In the genomic region with DNA sequence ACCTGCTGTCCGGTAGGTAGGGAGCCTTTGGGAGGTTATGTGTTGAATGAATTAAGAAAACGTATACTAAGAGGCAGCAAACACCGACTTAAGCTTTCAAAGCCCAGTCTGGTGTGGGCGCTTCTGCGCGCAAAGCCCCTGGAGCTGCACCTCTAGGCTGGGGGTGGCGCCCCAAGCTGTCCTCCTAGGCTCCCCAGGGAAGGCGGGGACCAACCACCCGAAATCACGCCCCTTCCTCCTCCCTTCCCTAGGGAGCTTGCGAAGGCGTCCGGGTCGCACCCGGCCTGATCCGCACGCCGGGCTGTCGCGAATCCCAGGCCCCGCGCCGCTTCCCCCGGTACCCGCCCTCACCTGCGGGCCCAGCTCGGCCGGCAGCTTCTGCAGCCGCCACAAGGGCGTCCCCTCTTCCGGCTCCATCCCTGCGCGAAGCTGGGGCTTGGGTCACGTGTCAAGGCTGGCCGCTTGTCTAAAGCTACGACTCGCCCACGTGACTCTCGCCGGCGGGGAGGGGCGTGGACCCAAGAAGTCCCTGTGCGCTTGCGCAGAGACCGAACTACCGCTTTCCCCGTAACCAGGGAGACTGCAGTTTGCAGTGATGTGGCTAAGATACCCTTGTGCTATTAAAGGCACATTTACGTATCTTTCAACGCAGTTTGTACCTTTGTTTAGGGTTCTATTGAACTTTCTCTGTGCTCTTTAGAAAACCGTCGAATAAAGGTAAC, we compare ENCODE assay signal across 1 cellular context.
TF ChIP-seq lines count a peak whose summit lies in the region.

A gene (minus strand): TSS at position 468 of the 722 bp plus-strand sequence. CDS start 51 bp downstream, at position 417.

TF ChIP-seq in GM12878, 131 proteins besides CTCF, POLR2A, EP300 and RAD21 (continued from another document and continues in another):
- TF ChIP-seq, protein P1, sequence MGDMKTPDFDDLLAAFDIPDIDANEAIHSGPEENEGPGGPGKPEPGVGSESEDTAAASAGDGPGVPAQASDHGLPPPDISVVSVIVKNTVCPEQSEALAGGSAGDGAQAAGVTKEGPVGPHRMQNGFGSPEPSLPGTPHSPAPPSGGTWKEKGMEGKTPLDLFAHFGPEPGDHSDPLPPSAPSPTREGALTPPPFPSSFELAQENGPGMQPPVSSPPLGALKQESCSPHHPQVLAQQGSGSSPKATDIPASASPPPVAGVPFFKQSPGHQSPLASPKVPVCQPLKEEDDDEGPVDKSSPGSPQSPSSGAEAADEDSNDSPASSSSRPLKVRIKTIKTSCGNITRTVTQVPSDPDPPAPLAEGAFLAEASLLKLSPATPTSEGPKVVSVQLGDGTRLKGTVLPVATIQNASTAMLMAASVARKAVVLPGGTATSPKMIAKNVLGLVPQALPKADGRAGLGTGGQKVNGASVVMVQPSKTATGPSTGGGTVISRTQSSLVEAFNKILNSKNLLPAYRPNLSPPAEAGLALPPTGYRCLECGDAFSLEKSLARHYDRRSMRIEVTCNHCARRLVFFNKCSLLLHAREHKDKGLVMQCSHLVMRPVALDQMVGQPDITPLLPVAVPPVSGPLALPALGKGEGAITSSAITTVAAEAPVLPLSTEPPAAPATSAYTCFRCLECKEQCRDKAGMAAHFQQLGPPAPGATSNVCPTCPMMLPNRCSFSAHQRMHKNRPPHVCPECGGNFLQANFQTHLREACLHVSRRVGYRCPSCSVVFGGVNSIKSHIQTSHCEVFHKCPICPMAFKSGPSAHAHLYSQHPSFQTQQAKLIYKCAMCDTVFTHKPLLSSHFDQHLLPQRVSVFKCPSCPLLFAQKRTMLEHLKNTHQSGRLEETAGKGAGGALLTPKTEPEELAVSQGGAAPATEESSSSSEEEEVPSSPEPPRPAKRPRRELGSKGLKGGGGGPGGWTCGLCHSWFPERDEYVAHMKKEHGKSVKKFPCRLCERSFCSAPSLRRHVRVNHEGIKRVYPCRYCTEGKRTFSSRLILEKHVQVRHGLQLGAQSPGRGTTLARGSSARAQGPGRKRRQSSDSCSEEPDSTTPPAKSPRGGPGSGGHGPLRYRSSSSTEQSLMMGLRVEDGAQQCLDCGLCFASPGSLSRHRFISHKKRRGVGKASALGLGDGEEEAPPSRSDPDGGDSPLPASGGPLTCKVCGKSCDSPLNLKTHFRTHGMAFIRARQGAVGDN (IDR thresholded peaks at IDR 0.05), result peak; percentile 71; the same call in 1 of the 2 replicates
- TF ChIP-seq STAT1 (conservative IDR thresholded peaks at IDR 0.05), result no peak; the same call in 1 of the 2 replicates
- TF ChIP-seq, protein P2, sequence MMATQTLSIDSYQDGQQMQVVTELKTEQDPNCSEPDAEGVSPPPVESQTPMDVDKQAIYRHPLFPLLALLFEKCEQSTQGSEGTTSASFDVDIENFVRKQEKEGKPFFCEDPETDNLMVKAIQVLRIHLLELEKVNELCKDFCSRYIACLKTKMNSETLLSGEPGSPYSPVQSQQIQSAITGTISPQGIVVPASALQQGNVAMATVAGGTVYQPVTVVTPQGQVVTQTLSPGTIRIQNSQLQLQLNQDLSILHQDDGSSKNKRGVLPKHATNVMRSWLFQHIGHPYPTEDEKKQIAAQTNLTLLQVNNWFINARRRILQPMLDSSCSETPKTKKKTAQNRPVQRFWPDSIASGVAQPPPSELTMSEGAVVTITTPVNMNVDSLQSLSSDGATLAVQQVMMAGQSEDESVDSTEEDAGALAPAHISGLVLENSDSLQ (IDR thresholded peaks at IDR 0.05), result peak; percentile 42; the same call in 1 of the 2 replicates
- TF ChIP-seq MTA3 (IDR thresholded peaks at IDR 0.05; ENCODE audit: borderline replicate concordance, low read length), result no peak
- no peak for TF ChIP-seq NR2C1 (IDR thresholded peaks at IDR 0.05)
- peak; percentile 88 for TF ChIP-seq IKZF1 (conservative IDR thresholded peaks at IDR 0.05)
- TF ChIP-seq, protein P3, sequence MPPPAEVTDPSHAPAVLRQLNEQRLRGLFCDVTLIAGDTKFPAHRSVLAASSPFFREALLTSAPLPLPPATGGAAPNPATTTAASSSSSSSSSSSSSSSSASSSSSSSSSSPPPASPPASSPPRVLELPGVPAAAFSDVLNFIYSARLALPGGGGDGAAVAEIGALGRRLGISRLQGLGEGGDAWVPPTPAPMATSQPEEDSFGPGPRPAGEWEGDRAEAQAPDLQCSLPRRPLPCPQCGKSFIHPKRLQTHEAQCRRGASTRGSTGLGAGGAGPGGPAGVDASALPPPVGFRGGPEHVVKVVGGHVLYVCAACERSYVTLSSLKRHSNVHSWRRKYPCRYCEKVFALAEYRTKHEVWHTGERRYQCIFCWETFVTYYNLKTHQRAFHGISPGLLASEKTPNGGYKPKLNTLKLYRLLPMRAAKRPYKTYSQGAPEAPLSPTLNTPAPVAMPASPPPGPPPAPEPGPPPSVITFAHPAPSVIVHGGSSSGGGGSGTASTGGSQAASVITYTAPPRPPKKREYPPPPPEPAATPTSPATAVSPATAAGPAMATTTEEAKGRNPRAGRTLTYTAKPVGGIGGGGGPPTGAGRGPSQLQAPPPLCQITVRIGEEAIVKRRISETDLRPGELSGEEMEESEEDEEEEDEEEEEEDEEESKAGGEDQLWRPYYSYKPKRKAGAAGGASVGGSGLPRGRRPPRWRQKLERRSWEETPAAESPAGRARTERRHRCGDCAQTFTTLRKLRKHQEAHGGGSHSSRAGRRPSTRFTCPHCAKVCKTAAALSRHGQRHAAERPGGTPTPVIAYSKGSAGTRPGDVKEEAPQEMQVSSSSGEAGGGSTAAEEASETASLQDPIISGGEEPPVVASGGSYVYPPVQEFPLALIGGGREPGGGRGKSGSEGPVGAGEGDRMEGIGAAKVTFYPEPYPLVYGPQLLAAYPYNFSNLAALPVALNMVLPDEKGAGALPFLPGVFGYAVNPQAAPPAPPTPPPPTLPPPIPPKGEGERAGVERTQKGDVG (CRISPR knock-in tag; IDR thresholded peaks at IDR 0.05), result no peak
- TF ChIP-seq RFX5 (IDR thresholded peaks at IDR 0.05; ENCODE audit: low read depth, low read length), result no peak
- TF ChIP-seq, protein P4, sequence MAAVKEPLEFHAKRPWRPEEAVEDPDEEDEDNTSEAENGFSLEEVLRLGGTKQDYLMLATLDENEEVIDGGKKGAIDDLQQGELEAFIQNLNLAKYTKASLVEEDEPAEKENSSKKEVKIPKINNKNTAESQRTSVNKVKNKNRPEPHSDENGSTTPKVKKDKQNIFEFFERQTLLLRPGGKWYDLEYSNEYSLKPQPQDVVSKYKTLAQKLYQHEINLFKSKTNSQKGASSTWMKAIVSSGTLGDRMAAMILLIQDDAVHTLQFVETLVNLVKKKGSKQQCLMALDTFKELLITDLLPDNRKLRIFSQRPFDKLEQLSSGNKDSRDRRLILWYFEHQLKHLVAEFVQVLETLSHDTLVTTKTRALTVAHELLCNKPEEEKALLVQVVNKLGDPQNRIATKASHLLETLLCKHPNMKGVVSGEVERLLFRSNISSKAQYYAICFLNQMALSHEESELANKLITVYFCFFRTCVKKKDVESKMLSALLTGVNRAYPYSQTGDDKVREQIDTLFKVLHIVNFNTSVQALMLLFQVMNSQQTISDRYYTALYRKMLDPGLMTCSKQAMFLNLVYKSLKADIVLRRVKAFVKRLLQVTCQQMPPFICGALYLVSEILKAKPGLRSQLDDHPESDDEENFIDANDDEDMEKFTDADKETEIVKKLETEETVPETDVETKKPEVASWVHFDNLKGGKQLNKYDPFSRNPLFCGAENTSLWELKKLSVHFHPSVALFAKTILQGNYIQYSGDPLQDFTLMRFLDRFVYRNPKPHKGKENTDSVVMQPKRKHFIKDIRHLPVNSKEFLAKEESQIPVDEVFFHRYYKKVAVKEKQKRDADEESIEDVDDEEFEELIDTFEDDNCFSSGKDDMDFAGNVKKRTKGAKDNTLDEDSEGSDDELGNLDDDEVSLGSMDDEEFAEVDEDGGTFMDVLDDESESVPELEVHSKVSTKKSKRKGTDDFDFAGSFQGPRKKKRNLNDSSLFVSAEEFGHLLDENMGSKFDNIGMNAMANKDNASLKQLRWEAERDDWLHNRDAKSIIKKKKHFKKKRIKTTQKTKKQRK (IDR thresholded peaks at IDR 0.05; ENCODE audit: low read depth, low read length), result no peak
- TF ChIP-seq, protein P5, sequence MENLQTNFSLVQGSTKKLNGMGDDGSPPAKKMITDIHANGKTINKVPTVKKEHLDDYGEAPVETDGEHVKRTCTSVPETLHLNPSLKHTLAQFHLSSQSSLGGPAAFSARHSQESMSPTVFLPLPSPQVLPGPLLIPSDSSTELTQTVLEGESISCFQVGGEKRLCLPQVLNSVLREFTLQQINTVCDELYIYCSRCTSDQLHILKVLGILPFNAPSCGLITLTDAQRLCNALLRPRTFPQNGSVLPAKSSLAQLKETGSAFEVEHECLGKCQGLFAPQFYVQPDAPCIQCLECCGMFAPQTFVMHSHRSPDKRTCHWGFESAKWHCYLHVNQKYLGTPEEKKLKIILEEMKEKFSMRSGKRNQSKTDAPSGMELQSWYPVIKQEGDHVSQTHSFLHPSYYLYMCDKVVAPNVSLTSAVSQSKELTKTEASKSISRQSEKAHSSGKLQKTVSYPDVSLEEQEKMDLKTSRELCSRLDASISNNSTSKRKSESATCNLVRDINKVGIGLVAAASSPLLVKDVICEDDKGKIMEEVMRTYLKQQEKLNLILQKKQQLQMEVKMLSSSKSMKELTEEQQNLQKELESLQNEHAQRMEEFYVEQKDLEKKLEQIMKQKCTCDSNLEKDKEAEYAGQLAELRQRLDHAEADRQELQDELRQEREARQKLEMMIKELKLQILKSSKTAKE (IDR thresholded peaks at IDR 0.05; ENCODE audit: low read depth, poor library complexity, severe bottlenecking), result no peak
- no peak for TF ChIP-seq SPI1 (IDR thresholded peaks at IDR 0.05; ENCODE audit: borderline replicate concordance, insufficient read depth, low read depth, low read length)
- no peak for TF ChIP-seq CBX5 (IDR thresholded peaks at IDR 0.05; ENCODE audit: low read depth)
- peak; percentile 33; the same call in 1 of the 2 replicates for TF ChIP-seq ZNF207 (IDR thresholded peaks at IDR 0.05; ENCODE audit: borderline replicate concordance)
- no peak for TF ChIP-seq CHD4 (IDR thresholded peaks at IDR 0.05)
- TF ChIP-seq LARP7 (IDR thresholded peaks at IDR 0.05), result peak; percentile 65; the same call in 1 of the 2 replicates
- TF ChIP-seq SIN3A (IDR thresholded peaks at IDR 0.05; ENCODE audit: low read depth, low read length), result peak; percentile 82
- TF ChIP-seq, protein P6, sequence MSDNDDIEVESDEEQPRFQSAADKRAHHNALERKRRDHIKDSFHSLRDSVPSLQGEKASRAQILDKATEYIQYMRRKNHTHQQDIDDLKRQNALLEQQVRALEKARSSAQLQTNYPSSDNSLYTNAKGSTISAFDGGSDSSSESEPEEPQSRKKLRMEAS (IDR thresholded peaks at IDR 0.05; ENCODE audit: low read depth, low read length), result peak; percentile 100
- peak; percentile 18; the same call in 1 of the 2 replicates for TF ChIP-seq EED (IDR thresholded peaks at IDR 0.05; ENCODE audit: low read depth)
- peak; percentile 92; the same call in 1 of the 2 replicates for TF ChIP-seq GATAD2B (conservative IDR thresholded peaks at IDR 0.05; ENCODE audit: low read depth)
- peak; percentile 83 for TF ChIP-seq YY1 (IDR thresholded peaks at IDR 0.05; ENCODE audit: low read depth, low read length)
- peak; percentile 94 for TF ChIP-seq ASH2L (IDR thresholded peaks at IDR 0.05; ENCODE audit: borderline replicate concordance, low read depth)
- no peak for TF ChIP-seq SMAD1 (IDR thresholded peaks at IDR 0.05; ENCODE audit: low read depth, partially characterized antibody)
- TF ChIP-seq POLR2AphosphoS5 (IDR thresholded peaks at IDR 0.05; ENCODE audit: low read length), result peak; percentile 82; the same call in 1 of the 2 replicates
- no peak for TF ChIP-seq ZSCAN29 (IDR thresholded peaks at IDR 0.05)
- TF ChIP-seq CEBPB (IDR thresholded peaks at IDR 0.05; ENCODE audit: borderline replicate concordance in 1 of 2, low read depth in 2 of 2, low read length in 2 of 2), result no peak
- no peak; the same call in 1 of the 2 replicates for TF ChIP-seq RUNX3 (IDR thresholded peaks at IDR 0.05; ENCODE audit: low read length)
- peak; percentile 45 for TF ChIP-seq KLF5 (IDR thresholded peaks at IDR 0.05; ENCODE audit: partially characterized antibody)
- 0 out of 2 replicates have a peak, but pooled peaks have one; percentile 62 for TF ChIP-seq WRNIP1 (IDR thresholded peaks at IDR 0.05; ENCODE audit: borderline replicate concordance, low read depth, low read length)
- TF ChIP-seq CBX3 (IDR thresholded peaks at IDR 0.05; ENCODE audit: borderline replicate concordance, low read depth), result no peak
- TF ChIP-seq NBN (IDR thresholded peaks at IDR 0.05), result 0 out of 2 replicates have a peak, but pooled peaks have one; percentile 34
- TF ChIP-seq TCF3 (IDR thresholded peaks at IDR 0.05; ENCODE audit: borderline replicate concordance, insufficient read depth, low read depth, low read length), result 0 out of 2 replicates have a peak, but pooled peaks have one; percentile 20
- TF ChIP-seq, protein P7, sequence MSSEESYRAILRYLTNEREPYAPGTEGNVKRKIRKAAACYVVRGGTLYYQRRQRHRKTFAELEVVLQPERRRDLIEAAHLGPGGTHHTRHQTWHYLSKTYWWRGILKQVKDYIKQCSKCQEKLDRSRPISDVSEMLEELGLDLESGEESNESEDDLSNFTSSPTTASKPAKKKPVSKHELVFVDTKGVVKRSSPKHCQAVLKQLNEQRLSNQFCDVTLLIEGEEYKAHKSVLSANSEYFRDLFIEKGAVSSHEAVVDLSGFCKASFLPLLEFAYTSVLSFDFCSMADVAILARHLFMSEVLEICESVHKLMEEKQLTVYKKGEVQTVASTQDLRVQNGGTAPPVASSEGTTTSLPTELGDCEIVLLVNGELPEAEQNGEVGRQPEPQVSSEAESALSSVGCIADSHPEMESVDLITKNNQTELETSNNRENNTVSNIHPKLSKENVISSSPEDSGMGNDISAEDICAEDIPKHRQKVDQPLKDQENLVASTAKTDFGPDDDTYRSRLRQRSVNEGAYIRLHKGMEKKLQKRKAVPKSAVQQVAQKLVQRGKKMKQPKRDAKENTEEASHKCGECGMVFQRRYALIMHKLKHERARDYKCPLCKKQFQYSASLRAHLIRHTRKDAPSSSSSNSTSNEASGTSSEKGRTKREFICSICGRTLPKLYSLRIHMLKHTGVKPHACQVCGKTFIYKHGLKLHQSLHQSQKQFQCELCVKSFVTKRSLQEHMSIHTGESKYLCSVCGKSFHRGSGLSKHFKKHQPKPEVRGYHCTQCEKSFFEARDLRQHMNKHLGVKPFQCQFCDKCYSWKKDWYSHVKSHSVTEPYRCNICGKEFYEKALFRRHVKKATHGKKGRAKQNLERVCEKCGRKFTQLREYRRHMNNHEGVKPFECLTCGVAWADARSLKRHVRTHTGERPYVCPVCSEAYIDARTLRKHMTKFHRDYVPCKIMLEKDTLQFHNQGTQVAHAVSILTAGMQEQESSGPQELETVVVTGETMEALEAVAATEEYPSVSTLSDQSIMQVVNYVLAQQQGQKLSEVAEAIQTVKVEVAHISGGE (CRISPR knock-in tag; IDR thresholded peaks at IDR 0.05), result no peak; the same call in 1 of the 2 replicates
- TF ChIP-seq SREBF1 (IDR thresholded peaks at IDR 0.05; ENCODE audit: low read length), result no peak
- TF ChIP-seq, protein P8, sequence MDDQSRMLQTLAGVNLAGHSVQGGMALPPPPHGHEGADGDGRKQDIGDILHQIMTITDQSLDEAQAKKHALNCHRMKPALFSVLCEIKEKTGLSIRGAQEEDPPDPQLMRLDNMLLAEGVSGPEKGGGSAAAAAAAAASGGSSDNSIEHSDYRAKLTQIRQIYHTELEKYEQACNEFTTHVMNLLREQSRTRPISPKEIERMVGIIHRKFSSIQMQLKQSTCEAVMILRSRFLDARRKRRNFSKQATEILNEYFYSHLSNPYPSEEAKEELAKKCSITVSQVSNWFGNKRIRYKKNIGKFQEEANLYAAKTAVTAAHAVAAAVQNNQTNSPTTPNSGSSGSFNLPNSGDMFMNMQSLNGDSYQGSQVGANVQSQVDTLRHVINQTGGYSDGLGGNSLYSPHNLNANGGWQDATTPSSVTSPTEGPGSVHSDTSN (IDR thresholded peaks at IDR 0.05; ENCODE audit: insufficient replicate concordance, low read depth, low read length), result peak; percentile 5
- 0 out of 2 replicates have a peak, but pooled peaks have one; percentile 31 for TF ChIP-seq SMC3 (IDR thresholded peaks at IDR 0.05; ENCODE audit: borderline replicate concordance, low read length)
